8 cellular contexts compared by ENCODE assay signal in genomic region chr1:40507973-40508372, GRCh38. TPM values are rescaled to one million over a fixed set of nuclear protein-coding genes. Genes with fewer than 3 reads are reported as not detected.
DNase-seq lines count a peak whose midpoint lies in the region; ATAC-seq and TF ChIP-seq lines count a peak whose summit lies in the region.

No MANE protein-coding gene starts in this region.

- H3K4me1 Mint-ChIP-seq in naive B cell, result peaks cover 6 to 29% (median 13%) of the 10 kb centered on the region in 3 donors

- peak overlapping the region; percentile 86 to 96 (median 93) for H3K4me3 Mint-ChIP-seq in naive B cell

- TF ChIP-seq CTCF in AG04449 (IDR thresholded peaks at IDR 0.05; ENCODE audit: insufficient read depth, low read length, missing control alignments) (no peak), colonic mucosa (IDR thresholded peaks at IDR 0.05) (no peak)

- intact Hi-C loops in colonic mucosa (cut with DNase I), result no loop called here

- peaks cover 12 to 27% (median 20%) of the 10 kb centered on the region in 7 donors for H3K9me3 Mint-ChIP-seq in naive B cell

- H3K36me3 ChIP-seq in KOPT-K1 (ENCODE audit: insufficient read depth, low read length) (peaks cover 14% of the 10 kb centered on the region), colonic mucosa (no peaks in the 10 kb centered on the region)

- CTCF ChIA-PET in AG04449 (lab: Yijun Ruan, JAX), result interaction anchor here (2.0 kb wide), 1 partner anchor 25 kb away, joined by 6 read pairs; no protein-coding TSS in a partner anchor

- H3K4me1 ChIP-seq in colonic mucosa, result no peaks in the 10 kb centered on the region

- ATAC-seq in naive B cell (ENCODE audit: low read depth in 2 of 2) (no peak), GM18517 (IDR thresholded peaks at IDR 0.05; ENCODE audit: unreplicated experiment) (no peak), GM21825 (IDR thresholded peaks at IDR 0.05; ENCODE audit: unreplicated experiment) (no peak)

- H3K27ac ChIP-seq in KOPT-K1 (ENCODE audit: low read depth, low read length, poor library complexity, severe bottlenecking), result peak overlapping the region; percentile 74
- H3K27ac ChIP-seq in colonic mucosa, result no peak overlapping the region

- no peaks in the 10 kb centered on the region for H3K27me3 Mint-ChIP-seq in naive B cell

- H3K9me3 ChIP-seq in KOPT-K1 (ENCODE audit: insufficient read depth, low read length, poor library complexity, severe bottlenecking) (peaks cover 71% of the 10 kb centered on the region), colonic mucosa (no peaks in the 10 kb centered on the region)

- H3K9ac ChIP-seq in colonic mucosa (ENCODE audit: low read depth in 2 of 2, low read length in 2 of 2), result peak overlapping the region; percentile 78 to 79

- peak overlapping the region in 5 of 6 donors; percentile 78 to 95 (median 81) for H3K27ac Mint-ChIP-seq in naive B cell

- H3K4me3 ChIP-seq in AG04449 (ENCODE audit: low read depth, low read length), result peak overlapping the region; percentile 81
- H3K4me3 ChIP-seq in colonic mucosa, result peak overlapping the region; percentile 77

- no peaks in the 10 kb centered on the region for H3K27me3 ChIP-seq in colonic mucosa

- DNase-seq in AG04449 (ENCODE audit: low read depth, low spot score) (no peak), colonic mucosa (no peak), naive B cell (no peak), AG20443 (ENCODE audit: low spot score) (no peak)
- DNase-seq in stimulated activated CD4-positive, alpha-beta T cell treated with anti-CD3 and anti-CD28 coated beads, Interleukin-15, amount 100 ng/mL, for 24 hours, result no peak

- H3K36me3 Mint-ChIP-seq in naive B cell, result peaks cover 16 to 24% of the 10 kb centered on the region in 2 donors

- POLR2A ChIA-PET in AG04449 (lab: Yijun Ruan, JAX), result interaction anchor here (0.9 to 1.8 kb wide), 4 partner anchors 11 to 58 kb away, joined by 3 to 6 read pairs (median 4); partner anchors contain the start of genes ZFP69B and ZNF684

RNA-seq across cellular contexts. Expression of gene EXO5, which starts 0.6 kb away (rescaled TPM):
- 1 to 10 TPM; 5.5 to 8.7 TPM for total RNA-seq in colonic mucosa
- 10 to 100 TPM in 1 of 6 donors, 1 to 10 TPM in 5; 5.5 to 16.2 (median 7.4) TPM for polyA plus RNA-seq in naive B cell (ENCODE audit: low read depth in 6 of 6)

RNA-seq across cellular contexts. Expression of gene ZNF684, which starts 23.5 kb away (rescaled TPM):
- total RNA-seq in colonic mucosa, result 1 to 10 TPM; 4.6 to 4.9 TPM
- polyA plus RNA-seq in naive B cell (ENCODE audit: low read depth in 6 of 6), result 1 to 10 TPM; 2.7 to 5.5 (median 4.5) TPM

RNA-seq across cellular contexts. Expression of gene ZFP69, which starts 30.9 kb away (rescaled TPM):
- total RNA-seq in colonic mucosa, result 1 to 10 TPM; 2.1 to 2.7 TPM
- polyA plus RNA-seq in naive B cell (ENCODE audit: low read depth in 6 of 6), result 1 to 10 TPM in 5 of 6 donors, not detected in 1; 3.4 to 6.8 (median 6.2) TPM

RNA-seq across cellular contexts. Expression of gene ZFP69B, which starts 57.7 kb away (rescaled TPM):
- 1 to 10 TPM; 1.4 to 1.9 TPM for total RNA-seq in colonic mucosa
- polyA plus RNA-seq in naive B cell (ENCODE audit: low read depth in 6 of 6), result 1 to 10 TPM in 5 of 6 donors, not detected in 1; 1.1 to 3.2 (median 2.0) TPM
